24 cellular contexts compared by ENCODE assay signal in the genomic region with DNA sequence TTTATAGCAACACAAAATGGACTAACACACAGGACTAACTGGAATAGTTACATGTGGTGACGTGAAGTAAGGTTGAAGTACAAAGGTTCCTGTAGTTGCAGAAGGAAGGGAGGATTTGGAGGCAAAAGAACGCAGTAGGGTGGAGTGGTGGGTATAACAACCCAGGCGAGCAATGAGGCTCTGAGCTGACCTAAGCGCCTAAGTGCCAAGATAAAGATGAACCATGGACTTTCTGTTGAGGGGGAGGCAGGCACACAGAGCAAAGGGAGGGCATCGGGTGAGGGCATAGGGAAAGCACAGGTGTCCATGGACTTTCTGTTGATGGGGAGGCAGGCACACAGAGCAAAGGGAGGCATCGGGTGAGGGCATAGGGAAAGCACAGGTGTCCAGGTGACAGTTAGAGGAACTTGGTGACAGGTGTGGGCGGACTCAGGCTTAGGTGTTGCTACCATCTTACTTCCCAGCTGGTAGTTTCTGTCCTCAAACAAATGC. TPM values are rescaled to one million over a fixed set of nuclear protein-coding genes. Genes with fewer than 3 reads are reported as not detected.
DNase-seq lines count a peak whose midpoint lies in the region; ATAC-seq and TF ChIP-seq lines count a peak whose summit lies in the region.
"Had no signal": no experiment of that assay in that cellular context is flagged by ENCODE, and none has a peak within 500 bp of the region (broad histone marks: within the 10 kb centered on the region; RNA-seq: fewer than 3 reads in every experiment).

No MANE protein-coding gene starts in this region.

- no peaks in the 10 kb centered on the region for H3F3A ChIP-seq in smooth muscle cell (ENCODE audit: low read depth)

- DNase-seq in Peyer's patch (peak in 2 of 3 donors; percentile 85 to 87), left colon (peak; percentile 55 to 83), osteocyte (ENCODE audit: extremely low spot score, unreplicated experiment) (no peak), NCI-H2107 treated with DMSO at 0.1 percent for 48 hours (lab: John Stamatoyannopoulos, UW; ENCODE audit: unreplicated experiment) (no peak), smooth muscle cell (lab: John Stamatoyannopoulos, UW; ENCODE audit: unreplicated experiment) (no peak), LoVo (ENCODE audit: low spot score) (no peak)
- DNase-seq: ACHN; activated CD4-positive, alpha-beta T cell treated with anti-CD3 and anti-CD28 coated beads for 36 hours; activated naive CD4-positive, alpha-beta T cell treated with anti-CD3 and anti-CD28 coated beads for 36 hours; activated T-cell treated with anti-CD3 and anti-CD28 coated beads, Interleukin-2, amount 50 U/mL, for 72 hours; anterior cingulate cortex; GDM1; heart right ventricle; immature natural killer cell; left ventricle myocardium superior; NCI-H82; PC-9; SJCRH30; T-helper 1 cell had no signal

- no peaks in the 10 kb centered on the region for H3K9me3 ChIP-seq in BLaER1 treated with 17β-estradiol and CSF1 and Interleukin-3, amounts not matched to agents 10 nM and 100 nM (replicated peaks in 1 of 11)
- H3K9me3 ChIP-seq in Peyer's patch = no peaks in the 10 kb centered on the region
- H3K9me3 ChIP-seq in smooth muscle cell (replicated peaks; ENCODE audit: low read depth) = no peaks in the 10 kb centered on the region
- H3K9me3 ChIP-seq: heart right ventricle had no signal

- no peak overlapping the region for H2AFZ ChIP-seq in smooth muscle cell (ENCODE audit: low read depth)
- H2AFZ ChIP-seq: PC-9 had no signal

- no peak for TF ChIP-seq CTCF in Peyer's patch (IDR thresholded peaks at IDR 0.05)
- TF ChIP-seq CTCF in osteocyte (IDR thresholded peaks at IDR 0.05) = no peak
- TF ChIP-seq CTCF in smooth muscle cell (IDR thresholded peaks at IDR 0.05; ENCODE audit: borderline replicate concordance, insufficient read depth, poor library complexity, severe bottlenecking) = no peak

- no peak overlapping the region for H3K4me3 Mint-ChIP-seq in osteocyte (ENCODE audit: unreplicated experiment)
- H3K4me3 Mint-ChIP-seq: activated CD4-positive, alpha-beta T cell treated with anti-CD3 and anti-CD28 coated beads for 36 hours; activated naive CD4-positive, alpha-beta T cell treated with anti-CD3 and anti-CD28 coated beads for 36 hours; activated T-cell treated with anti-CD3 and anti-CD28 coated beads, Interleukin-2, amount 50 U/mL, for 72 hours; immature natural killer cell had no signal

- H3K4me1 Mint-ChIP-seq in osteocyte (ENCODE audit: unreplicated experiment) = peaks cover 45% of the 10 kb centered on the region

- TF ChIP-seq POLR2A in Peyer's patch (IDR thresholded peaks at IDR 0.05) = peak; percentile 61 to 73

- H3K27me3 Mint-ChIP-seq in osteocyte (ENCODE audit: unreplicated experiment) = no peaks in the 10 kb centered on the region
- H3K27me3 Mint-ChIP-seq: activated CD4-positive, alpha-beta T cell treated with anti-CD3 and anti-CD28 coated beads for 36 hours had no signal

- peaks cover 47 to 90% (median 75%) of the 10 kb centered on the region in 10 experiments for H3K4me1 ChIP-seq in BLaER1 treated with 17β-estradiol and CSF1 and Interleukin-3, amounts not matched to agents 10 nM and 100 nM
- H3K4me1 ChIP-seq in Peyer's patch = peaks cover 0 to 51% (median 7%) of the 10 kb centered on the region in 4 donors
- H3K4me1 ChIP-seq in smooth muscle cell (ENCODE audit: low read depth) = peaks cover 3% of the 10 kb centered on the region
- H3K4me1 ChIP-seq: SJCRH30 had no signal

- no peaks in the 10 kb centered on the region for H4K20me1 ChIP-seq in BLaER1 treated with 17β-estradiol and CSF1 and Interleukin-3, amounts not matched to agents 10 nM and 100 nM
- no peaks in the 10 kb centered on the region for H4K20me1 ChIP-seq in smooth muscle cell (ENCODE audit: low read depth)

- intact Hi-C loops in left colon (cut with DNase I, micrococcal nuclease) = no loop called here

- 87% methylated on average over 7 of the region's 7 CpGs for WGBS in smooth muscle cell (ENCODE audit: low lambda C conversion rate)

- H3K4me3 ChIP-seq in BLaER1 treated with 17β-estradiol and CSF1 and Interleukin-3, amounts not matched to agents 10 nM and 100 nM = no peak overlapping the region
- H3K4me3 ChIP-seq in Peyer's patch (no peak overlapping the region), smooth muscle cell (no peak overlapping the region)
- H3K4me3 ChIP-seq: heart right ventricle, PC-9, SJCRH30 had no signal

- no peaks in the 10 kb centered on the region for H3K9me3 Mint-ChIP-seq in osteocyte (ENCODE audit: unreplicated experiment)
- H3K9me3 Mint-ChIP-seq: activated naive CD4-positive, alpha-beta T cell treated with anti-CD3 and anti-CD28 coated beads for 36 hours; activated T-cell treated with anti-CD3 and anti-CD28 coated beads, Interleukin-2, amount 50 U/mL, for 72 hours; immature natural killer cell had no signal

- peaks cover 0 to 7% (median 0%) of the 10 kb centered on the region in 11 experiments; a peak in 1 of 22 replicates for H3K36me3 ChIP-seq in BLaER1 treated with 17β-estradiol and CSF1 and Interleukin-3, amounts not matched to agents 10 nM and 100 nM
- H3K36me3 ChIP-seq in Peyer's patch (no peaks in the 10 kb centered on the region), smooth muscle cell (ENCODE audit: low read depth) (no peaks in the 10 kb centered on the region)
- H3K36me3 ChIP-seq: heart right ventricle, SJCRH30 had no signal

- peak; percentile 59 for ATAC-seq in left colon
- ATAC-seq in HG03097 (IDR thresholded peaks at IDR 0.05; ENCODE audit: low FRiP score, unreplicated experiment) = no peak
- ATAC-seq: heart right ventricle, left ventricle myocardium superior had no signal

- H3K9ac ChIP-seq in BLaER1 treated with 17β-estradiol and CSF1 and Interleukin-3, amounts not matched to agents 10 nM and 100 nM = no peak overlapping the region
- no peak overlapping the region for H3K9ac ChIP-seq in smooth muscle cell (ENCODE audit: low read depth)

- H3K36me3 Mint-ChIP-seq in osteocyte (ENCODE audit: unreplicated experiment) = no peaks in the 10 kb centered on the region
- H3K36me3 Mint-ChIP-seq: immature natural killer cell had no signal

- H3K79me2 ChIP-seq in smooth muscle cell (ENCODE audit: low read depth) = no peaks in the 10 kb centered on the region

- H3K27ac Mint-ChIP-seq in osteocyte (ENCODE audit: unreplicated experiment) = peak overlapping the region; percentile 58
- H3K27ac Mint-ChIP-seq: activated naive CD4-positive, alpha-beta T cell treated with anti-CD3 and anti-CD28 coated beads for 36 hours; activated T-cell treated with anti-CD3 and anti-CD28 coated beads, Interleukin-2, amount 50 U/mL, for 72 hours had no signal

- no peak overlapping the region for H3K27ac ChIP-seq in BLaER1 treated with 17β-estradiol and CSF1 and Interleukin-3, amounts not matched to agents 10 nM and 100 nM
- H3K27ac ChIP-seq in Peyer's patch = peak overlapping the region in 3 of 4 donors; percentile 84 to 100 (median 94)
- H3K27ac ChIP-seq in smooth muscle cell (ENCODE audit: low read depth) = no peak overlapping the region
- H3K27ac ChIP-seq: C4-2B, heart right ventricle, PC-9, SJCRH30 had no signal

- peak overlapping the region in 8 of 11 experiments; percentile 7 to 99 (median 26); a peak in 10 of 22 replicates for H3K4me2 ChIP-seq in BLaER1 treated with 17β-estradiol and CSF1 and Interleukin-3, amounts not matched to agents 10 nM and 100 nM
- H3K4me2 ChIP-seq in smooth muscle cell = no peak overlapping the region
- H3K4me2 ChIP-seq: PC-9 had no signal

- H3K27me3 ChIP-seq in BLaER1 treated with 17β-estradiol and CSF1 and Interleukin-3, amounts not matched to agents 10 nM and 100 nM = peaks cover 0 to 9% (median 7%) of the 10 kb centered on the region in 11 experiments; a peak in 9 of 22 replicates
- H3K27me3 ChIP-seq in Peyer's patch = no peaks in the 10 kb centered on the region
- H3K27me3 ChIP-seq in smooth muscle cell (ENCODE audit: low read depth) = no peaks in the 10 kb centered on the region
- H3K27me3 ChIP-seq: heart right ventricle had no signal

RNA-seq across cellular contexts. Expression of gene SCNN1A, which starts 15.2 kb away (rescaled TPM):
- total RNA-seq in Peyer's patch (100 to 1,000 TPM in 3 of 4 donors, 10 to 100 TPM in 1; 93.3 to 275 (median 143) TPM), left colon (100 to 1,000 TPM; 289 to 459 TPM), osteocyte (2.5 and 3.2 TPM in 2 replicates), smooth muscle cell (1.3 and 1.5 TPM in 2 replicates)
- 0.57 and 1.0 TPM in 2 replicates for polyA plus RNA-seq in smooth muscle cell
- total RNA-seq: SJCRH30 had no signal

RNA-seq across cellular contexts. Expression of gene TNFRSF1A, which starts 18.2 kb away (rescaled TPM):
- total RNA-seq in Peyer's patch (100 to 1,000 TPM in 3 of 4 donors, 10 to 100 TPM in 1; 90.8 to 547 (median 393) TPM), left colon (100 to 1,000 TPM; 140 to 170 TPM), osteocyte (170 and 188 TPM in 2 replicates), smooth muscle cell (110 and 139 TPM in 2 replicates)
- polyA plus RNA-seq in smooth muscle cell = 144 and 148 TPM in 2 replicates

RNA-seq across cellular contexts. Expression of gene LTBR, which starts 23.8 kb away (rescaled TPM):
- total RNA-seq in Peyer's patch = 100 to 1,000 TPM; 113 to 313 (median 294) TPM
- total RNA-seq in left colon = 100 to 1,000 TPM; 120 to 129 TPM
- 16.4 and 17.0 TPM in 2 replicates for total RNA-seq in osteocyte
- 35.1 and 38.3 TPM in 2 replicates for total RNA-seq in smooth muscle cell
- polyA plus RNA-seq in smooth muscle cell = 72.9 and 97.8 TPM in 2 replicates

RNA-seq across cellular contexts. Expression of gene PLEKHG6, which starts 49.6 kb away (rescaled TPM):
- total RNA-seq in Peyer's patch (100 to 1,000 TPM; 145 to 543 (median 176) TPM), left colon (100 to 1,000 TPM; 140 to 147 TPM), osteocyte (0.21 and 0.55 TPM in 2 replicates), smooth muscle cell (6.5 and 7.8 TPM in 2 replicates)
- polyA plus RNA-seq in smooth muscle cell = 5.2 and 21.9 TPM in 2 replicates
- total RNA-seq: activated CD4-positive, alpha-beta T cell treated with anti-CD3 and anti-CD28 coated beads for 36 hours; activated CD8-positive, alpha-beta memory T cell treated with anti-CD3 and anti-CD28 coated beads for 36 hours; activated naive CD4-positive, alpha-beta T cell treated with anti-CD3 and anti-CD28 coated beads for 36 hours; activated T-cell treated with anti-CD3 and anti-CD28 coated beads, Interleukin-2, amount 50 U/mL, for 72 hours; HT1080 had no signal

Comparison
In these comparisons a context has a peak if more than half of its experiments do, and no peak if none do; other contexts are left out.
1. H3K27ac ChIP-seq: peak in Peyer's patch (3 of 4); none in BLaER1 treated with 17β-estradiol and CSF1 and Interleukin-3, amounts not matched to agents 10 nM and 100 nM (0 of 11) and smooth muscle cell (single experiment).
2. DNase-seq: peak in Peyer's patch (2 of 3) and left colon (2 of 2); none in osteocyte (single experiment), NCI-H2107 treated with DMSO at 0.1 percent for 48 hours (single experiment), smooth muscle cell (single experiment) and LoVo (single experiment).
3. RNA of gene SCNN1A, which starts 15.2 kb away (total RNA-seq): 289 to 459 TPM in left colon and 93.3 to 275 TPM in Peyer's patch; 2.5 to 3.2 TPM in osteocyte and 1.3 to 1.5 TPM in smooth muscle cell; every median in the first group is over 10 times any median in the second.